In the genomic region with DNA sequence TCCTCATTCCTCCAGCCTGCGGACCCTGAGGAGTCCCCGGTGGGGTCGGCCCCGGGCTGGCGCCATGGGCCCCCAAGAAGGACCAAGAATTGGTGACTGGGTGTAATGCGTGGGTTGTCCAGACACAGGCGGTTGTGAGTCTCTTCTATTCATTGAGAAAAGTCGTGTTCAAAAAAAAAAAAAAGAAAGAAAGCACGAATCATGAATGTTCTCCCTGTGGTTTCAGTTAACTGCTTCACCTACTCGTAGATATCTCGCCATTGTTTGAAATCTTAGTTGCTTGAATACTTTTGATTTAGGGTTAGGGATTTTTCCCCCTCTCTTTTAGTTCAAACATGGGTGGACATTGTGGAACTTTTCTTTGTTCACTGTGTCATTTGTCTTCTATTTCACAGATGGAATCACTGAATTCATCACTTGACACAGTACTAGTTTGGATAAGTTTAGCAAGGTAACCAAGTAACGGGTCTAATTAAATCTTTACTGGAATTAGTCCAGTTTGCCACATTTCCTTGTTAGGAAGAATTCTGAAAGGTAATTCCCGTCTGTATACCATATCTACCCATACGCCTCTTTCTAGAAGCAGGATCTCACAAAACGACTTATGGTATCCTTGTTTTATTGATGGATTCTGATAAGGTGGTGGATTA, we compare ENCODE assay signal across 8 cellular contexts. TPM values are rescaled to one million over a fixed set of nuclear protein-coding genes. Genes with fewer than 3 reads are reported as not detected.
DNase-seq lines count a peak whose midpoint lies in the region; ATAC-seq and TF ChIP-seq lines count a peak whose summit lies in the region.

No MANE protein-coding gene starts in this region.

- peak overlapping the region; percentile 82 for H3K4me3 ChIP-seq in kidney epithelial cell (ENCODE audit: low read depth, low read length)

- no peak overlapping the region for H3K18ac ChIP-seq in H9 (ENCODE audit: insufficient read length, low read depth, low read length)

- no peaks in the 10 kb centered on the region for H3K36me3 ChIP-seq in kidney epithelial cell (ENCODE audit: control insufficient read depth, insufficient read depth, low read length)

- no peak overlapping the region for H3K23ac ChIP-seq in H9 (ENCODE audit: insufficient read length, low read depth, low read length)

- no peaks in the 10 kb centered on the region for H3K4me1 ChIP-seq in H9 (ENCODE audit: insufficient read depth, low read length)

- no peak overlapping the region for H4K8ac ChIP-seq in H9 (replicated peaks; ENCODE audit: insufficient read length, low read depth, low read length)

- H3K4ac ChIP-seq in H9 (ENCODE audit: low read depth, low read length): no peak overlapping the region

- H2AK5ac ChIP-seq in H9 (ENCODE audit: insufficient read length, low read length): no peak overlapping the region

- no peak overlapping the region for H4K5ac ChIP-seq in H9 (ENCODE audit: insufficient read length, low read depth, low read length)

- no CpG with 5 or more reads among the region's 15 CpGs for WGBS in H9 (ENCODE audit: extremely low coverage, insufficient read length, low lambda C conversion rate)

- no peak overlapping the region for H3K14ac ChIP-seq in H9 (ENCODE audit: insufficient read depth, low read length)

- no peak overlapping the region for H2BK20ac ChIP-seq in H9 (ENCODE audit: low read depth, low read length, poor library complexity, severe bottlenecking)

- H3K56ac ChIP-seq in H9 (ENCODE audit: insufficient read length, low read depth, low read length): no peak overlapping the region

- H3T11ph ChIP-seq in H9 (ENCODE audit: low read length): no peak overlapping the region

- peaks cover 3% of the 10 kb centered on the region for H3K27me3 Mint-ChIP-seq in H9 (ENCODE audit: low read depth)
- H3K27me3 Mint-ChIP-seq in brain: peaks cover 18% of the 10 kb centered on the region

- H3K4me1 Mint-ChIP-seq in H9 (peaks cover 19 to 25% of the 10 kb centered on the region in 2 experiments), brain (peaks cover 62% of the 10 kb centered on the region)

- no peak overlapping the region for H2BK15ac ChIP-seq in H9 (ENCODE audit: low read depth, low read length)

- H3K9me3 ChIP-seq in H9 (ENCODE audit: control insufficient read depth, low read depth, low read length): no peaks in the 10 kb centered on the region

- ATAC-seq in activated CD4-positive, CD25-positive, alpha-beta regulatory T cell treated with anti-CD3 and anti-CD28 coated beads, Interleukin-2, amount 50 U/mL, for 24 hours: peak; percentile 35 to 39

- H4K20me1 ChIP-seq in H9 (ENCODE audit: control insufficient read depth, insufficient read depth, insufficient read length): no peaks in the 10 kb centered on the region

- H3K27ac Mint-ChIP-seq in H9 (peak overlapping the region in 2 of 3 experiments; percentile 84 to 95; a peak in 4 of 7 replicates), brain (peak overlapping the region; percentile 96 to 98 (median 98))

- no peak overlapping the region for H2BK5ac ChIP-seq in H9 (ENCODE audit: insufficient read length, low read length)

- TF ChIP-seq CTCF in H9 (conservative IDR thresholded peaks at IDR 0.05): no peak
- no peak for TF ChIP-seq CTCF in brain (conservative IDR thresholded peaks at IDR 0.05)
- TF ChIP-seq CTCF in kidney epithelial cell (IDR thresholded peaks at IDR 0.05; ENCODE audit: insufficient read depth, low read length, poor library complexity, severe bottlenecking): no peak

- H3K9me3 Mint-ChIP-seq in H9 (no peaks in the 10 kb centered on the region; a peak in 2 of 5 replicates), brain (peaks cover 0 to 4% (median 0%) of the 10 kb centered on the region in 5 experiments)

- no peak overlapping the region for H4K91ac ChIP-seq in H9 (ENCODE audit: insufficient read length, low read depth, low read length)

- peaks cover 3% of the 10 kb centered on the region for H3K23me2 ChIP-seq in H9 (ENCODE audit: insufficient read length, low read depth, low read length, poor library complexity, severe bottlenecking)

- H3K79me1 ChIP-seq in H9 (ENCODE audit: insufficient read depth, low read depth, low read length, poor library complexity, severe bottlenecking): no peaks in the 10 kb centered on the region

- H3K4me3 Mint-ChIP-seq in H9 (peak overlapping the region; percentile 95 to 96), brain (peak overlapping the region; percentile 95 to 100 (median 96))

- peak overlapping the region; percentile 65 for H3K4me2 ChIP-seq in H9 (ENCODE audit: insufficient read depth, insufficient read length, low read length)

- H3K36me3 Mint-ChIP-seq in H9 (ENCODE audit: insufficient read depth in 1 of 3, low read depth in 3 of 3): peaks cover under 1 to 1% (median under 1%) of the 10 kb centered on the region in 3 experiments; a peak in 5 of 7 replicates
- H3K36me3 Mint-ChIP-seq in brain: peaks cover 8% of the 10 kb centered on the region

- H3K9ac ChIP-seq in H9 (ENCODE audit: extremely low read depth, insufficient read length, low read length): peak overlapping the region; percentile 48

- peaks cover 1% of the 10 kb centered on the region; the same call in 1 of the 2 replicates for H3K79me2 ChIP-seq in H9 (ENCODE audit: insufficient read depth, low read length)

- no peak for DNase-seq in activated CD4-positive, CD25-positive, alpha-beta regulatory T cell treated with anti-CD3 and anti-CD28 coated beads, Interleukin-2, amount 50 U/mL, for 72 hours
- DNase-seq in H9 (no peak), M059J (ENCODE audit: low read depth) (peak; percentile 60), kidney epithelial cell (ENCODE audit: low read depth) (no peak), substantia nigra (lab: John Stamatoyannopoulos, UW) (peak in 1 of 49 donors; percentile 79), pons (ENCODE audit: low spot score) (no peak)

- H2AFZ ChIP-seq in H9 (ENCODE audit: low read length): no peak overlapping the region

- H2BK120ac ChIP-seq in H9 (ENCODE audit: low read depth, low read length, poor library complexity, severe bottlenecking): no peak overlapping the region

- H3K27me3 ChIP-seq in H9 (ENCODE audit: insufficient read depth, low read length) (no peaks in the 10 kb centered on the region), kidney epithelial cell (ENCODE audit: control insufficient read depth, insufficient read depth, low read length) (no peaks in the 10 kb centered on the region)

- no peak overlapping the region for H3K27ac ChIP-seq in H9 (ENCODE audit: insufficient read length, low read depth, low read length)
- peak overlapping the region; percentile 84 for H3K27ac ChIP-seq in substantia nigra (ENCODE audit: low read depth, low read length, poor library complexity, severe bottlenecking)

- H2BK12ac ChIP-seq in H9 (ENCODE audit: insufficient read length, low read depth, low read length): no peak overlapping the region

RNA-seq across cellular contexts. Expression of gene STARD3NL, which starts 0.8 kb away (rescaled TPM):
- total RNA-seq in H9 (2021): 33.5 and 36.5 TPM in 2 replicates
- total RNA-seq in M059J (2014; rRNA removed; shearing (Covaris generic)): 129 and 149 TPM in 2 replicates
- 34.6 TPM for polyA plus RNA-seq in brain (ENCODE audit: insufficient read depth, low read depth, low replicate concordance)
- 66.8 and 68.7 TPM in 2 replicates for total RNA-seq in kidney epithelial cell
